ENCODE assay signal across 20 cellular contexts in genomic region chr12:108551556-108551955, GRCh38. TPM values are rescaled to one million over a fixed set of nuclear protein-coding genes. Genes with fewer than 3 reads are reported as not detected.
DNase-seq lines count a peak whose midpoint lies in the region; ATAC-seq, FAIRE-seq and TF ChIP-seq lines count a peak whose summit lies in the region.
"Had no signal": no experiment of that assay in that cellular context is flagged by ENCODE, and none has a peak within 500 bp of the region (broad histone marks: within the 10 kb centered on the region; RNA-seq: fewer than 3 reads in every experiment).

No MANE protein-coding gene starts in this region.

- no peak overlapping the region for H3K9ac ChIP-seq in SK-N-SH
- H3K9ac ChIP-seq in GM12878 (ENCODE audit: control insufficient read depth, insufficient read depth, low read length), result no peak overlapping the region
- H3K9ac ChIP-seq in neuronal stem cell (ENCODE audit: low read depth, low read length, poor library complexity), result no peak overlapping the region

- POLR2A ChIA-PET in SK-N-SH (lab: Yijun Ruan, JAX), result no interaction called here
- POLR2A ChIA-PET in GM12878 (lab: Charles Lee), result interaction anchor here (1.0 to 1.1 kb wide), 2 partner anchors 11 to 181 kb away, joined by 3 read pairs; partner anchors contain the start of gene ISCU

- H3K4me2 ChIP-seq in SK-N-SH (no peak overlapping the region), GM12878 (ENCODE audit: control insufficient read depth, insufficient read depth) (peak overlapping the region; percentile 32), neuronal stem cell (ENCODE audit: insufficient read depth, low read length, poor library complexity, severe bottlenecking) (no peak overlapping the region)

- H3K9me2 ChIP-seq in SK-N-SH, result no peaks in the 10 kb centered on the region

- peaks cover 27 to 32% of the 10 kb centered on the region in 2 experiments for H3K36me3 ChIP-seq in SK-N-SH (replicated peaks in 1 of 2; ENCODE audit: control insufficient read depth in 1 of 2, insufficient read depth in 2 of 2, low read length in 1 of 2)
- H3K36me3 ChIP-seq in GM12878 (ENCODE audit: control insufficient read depth in 2 of 2, insufficient read depth in 2 of 2, low read length in 1 of 2), result peaks cover 5 to 16% of the 10 kb centered on the region in 2 experiments
- H3K36me3 ChIP-seq in neuronal stem cell (replicated peaks in 1 of 2; ENCODE audit: control insufficient read depth in 2 of 2, insufficient read depth in 2 of 2, low read length in 2 of 2), result peaks cover 11 to 63% of the 10 kb centered on the region in 2 donors
- H3K36me3 ChIP-seq in body of pancreas (replicated peaks in 1 of 2; ENCODE audit: insufficient read depth in 1 of 2, low read depth in 2 of 2), result peaks cover 0 to 12% of the 10 kb centered on the region in 2 donors

- H3K27ac ChIP-seq in SK-N-SH (ENCODE audit: low read depth in 2 of 2, low read length in 1 of 2) (no peak overlapping the region; a peak in 1 of 4 replicates), GM12878 (ENCODE audit: control insufficient read depth, insufficient read depth) (peak overlapping the region; percentile 17; the same call in 1 of the 2 replicates), neuronal stem cell (replicated peaks; ENCODE audit: low read length) (no peak overlapping the region), body of pancreas (no peak overlapping the region)
- H3K27ac ChIP-seq: adrenal gland had no signal

- H3K27me3 Mint-ChIP-seq in natural killer cell treated with Interleukin-12 subunit alpha and Interleukin-12 subunit beta and Interleukin-15 and Interleukin-18, amount 100 ng/mL, for 72 hours, result no peaks in the 10 kb centered on the region
- H3K27me3 Mint-ChIP-seq: activated CD4-positive, alpha-beta memory T cell treated with anti-CD3 and anti-CD28 coated beads, Interleukin-2, amount 10 ng/mL, durations not matched to agents 7 days and 5 days had no signal

- H3K9me3 ChIP-seq in SK-N-SH (no peaks in the 10 kb centered on the region), GM12878 (replicated peaks; ENCODE audit: control insufficient read depth, insufficient read depth, low read length) (no peaks in the 10 kb centered on the region), neuronal stem cell (replicated peaks in 1 of 2; ENCODE audit: control insufficient read depth in 2 of 2, insufficient read depth in 1 of 2, low read depth in 1 of 2, low read length in 2 of 2) (no peaks in the 10 kb centered on the region), body of pancreas (no peaks in the 10 kb centered on the region)
- H3K9me3 ChIP-seq: adrenal gland had no signal

- H3F3A ChIP-seq in SK-N-SH (replicated peaks; ENCODE audit: insufficient read depth), result no peaks in the 10 kb centered on the region

- in situ Hi-C loops in GM12878 (cut with MboI), result no loop called here

- H3K27ac Mint-ChIP-seq in natural killer cell treated with Interleukin-12 subunit alpha and Interleukin-12 subunit beta and Interleukin-15 and Interleukin-18, amount 100 ng/mL, for 72 hours, result peak overlapping the region in 1 of 2 donors; percentile 40
- H3K27ac Mint-ChIP-seq: activated CD4-positive, alpha-beta memory T cell treated with anti-CD3 and anti-CD28 coated beads, Interleukin-2, amount 10 ng/mL, durations not matched to agents 7 days and 5 days had no signal

- RAD21 ChIA-PET in GM12878 (lab: Charles Lee; ENCODE audit: unreplicated experiment), result no interaction called here

- intact Hi-C loops in GM12878 (cut with micrococcal nuclease; ENCODE audit: unreplicated experiment), result no loop called here
- intact Hi-C loops in body of pancreas (cut with DNase I), result no loop called here

- peak overlapping the region; percentile 41 for H3K4me3 Mint-ChIP-seq in natural killer cell treated with Interleukin-12 subunit alpha and Interleukin-12 subunit beta and Interleukin-15 and Interleukin-18, amount 100 ng/mL, for 72 hours
- H3K4me3 Mint-ChIP-seq: activated CD4-positive, alpha-beta memory T cell treated with anti-CD3 and anti-CD28 coated beads, Interleukin-2, amount 10 ng/mL, durations not matched to agents 7 days and 5 days; H9 had no signal

- peaks cover 39 to 45% of the 10 kb centered on the region in 2 donors for H3K4me1 Mint-ChIP-seq in natural killer cell treated with Interleukin-12 subunit alpha and Interleukin-12 subunit beta and Interleukin-15 and Interleukin-18, amount 100 ng/mL, for 72 hours (ENCODE audit: low read depth in 2 of 2)

- H4K20me1 ChIP-seq in SK-N-SH (ENCODE audit: insufficient read depth) (peaks cover 87% of the 10 kb centered on the region), GM12878 (ENCODE audit: control insufficient read depth, insufficient read depth) (no peaks in the 10 kb centered on the region)

- no peak overlapping the region for H2BK15ac ChIP-seq in neuronal stem cell (ENCODE audit: low read length)

- SMC1A ChIA-PET in GM12878 (lab: Charles Lee; ENCODE audit: uncharacterized antibody, unreplicated experiment), result no interaction called here

- WGBS in SK-N-SH (ENCODE audit: low lambda C conversion rate), result 82% methylated on average over 6 of the region's 6 CpGs
- WGBS in GM12878 (ENCODE audit: insufficient coverage, insufficient replicate concordance, low lambda C conversion rate, missing lambda C conversion rate), result 66% methylated on average over 6 of the region's 6 CpGs
- no CpG with 5 or more reads among the region's 6 CpGs for WGBS in neuronal stem cell (ENCODE audit: extremely low coverage in 2 of 2, insufficient read length in 2 of 2, insufficient replicate concordance in 1 of 2), 2 donors
- WGBS in body of pancreas, 2 donors, result 80 to 90% methylated on average over 6 of the region's 6 CpGs

- no peak overlapping the region for H3K18ac ChIP-seq in neuronal stem cell (ENCODE audit: low read length)

- TF ChIP-seq POLR2A in GM12878 (IDR thresholded peaks at IDR 0.05; ENCODE audit: low read depth, low read length) (no peak), body of pancreas (IDR thresholded peaks at IDR 0.05) (no peak)

- no peak overlapping the region for H2AK5ac ChIP-seq in neuronal stem cell (ENCODE audit: low read depth, low read length)

- H3K4me1 ChIP-seq in SK-N-SH (ENCODE audit: control insufficient read depth in 1 of 2, insufficient read depth in 2 of 2, low read depth in 1 of 2, low read length in 1 of 2) (no peaks in the 10 kb centered on the region; a peak in 3 of 4 replicates), GM12878 (ENCODE audit: control insufficient read depth, insufficient read depth, low read length) (peaks cover 25% of the 10 kb centered on the region), neuronal stem cell (ENCODE audit: control insufficient read depth in 2 of 2, insufficient read depth in 1 of 2, low read depth in 1 of 2, low read length in 2 of 2) (peaks cover 0 to 1% of the 10 kb centered on the region in 2 donors), body of pancreas (no peaks in the 10 kb centered on the region)

- FAIRE-seq in GM12878 (lab: Jason Lieb, UNC), result no peak
- FAIRE-seq: urothelium cell line had no signal

- peaks cover 1% of the 10 kb centered on the region for H3K79me1 ChIP-seq in neuronal stem cell (ENCODE audit: low read depth, low read length)

- no peak overlapping the region for H3K4me3 ChIP-seq in SK-N-SH (ENCODE audit: low read depth in 2 of 2, low read length in 1 of 2)
- H3K4me3 ChIP-seq in GM12878, result peak overlapping the region; percentile 59
- no peak overlapping the region for H3K4me3 ChIP-seq in neuronal stem cell (ENCODE audit: low read length in 2 of 2)
- H3K4me3 ChIP-seq in body of pancreas, result no peak overlapping the region
- H3K4me3 ChIP-seq: adrenal gland had no signal

- H4K91ac ChIP-seq in neuronal stem cell (ENCODE audit: low read depth, low read length, poor library complexity), result no peak overlapping the region

- no peak overlapping the region for H2BK120ac ChIP-seq in neuronal stem cell (ENCODE audit: low read depth, low read length)

- TF ChIP-seq CTCF in SK-N-SH (IDR thresholded peaks at IDR 0.05) (no peak), GM12878 (IDR thresholded peaks at IDR 0.05 in 2 of 3, conservative IDR thresholded peaks at IDR 0.05 in 1 of 3; ENCODE audit: control insufficient read depth in 2 of 3, extremely low read depth in 1 of 3, insufficient read depth in 1 of 3, low read depth in 3 of 3, low read length in 3 of 3) (no peak), body of pancreas (IDR thresholded peaks at IDR 0.05) (no peak)

- no peak overlapping the region for H4K8ac ChIP-seq in neuronal stem cell (ENCODE audit: low read depth, low read length)

- no peak overlapping the region for H3K14ac ChIP-seq in neuronal stem cell (ENCODE audit: low read length)

- BruUV-seq in GM12878 (replicated peaks; lab: Mats Ljungman, UMichigan), result no TSS peak

- H2BK12ac ChIP-seq in neuronal stem cell (ENCODE audit: low read length), result no peak overlapping the region

- CTCF ChIA-PET in SK-N-SH (lab: Yijun Ruan, JAX), result interaction anchor here (0.7 kb wide), 1 partner anchor 13 kb away, joined by 4 read pairs; no protein-coding TSS in a partner anchor
- CTCF ChIA-PET in GM12878 (lab: Yijun Ruan, JAX), result interaction anchor here (1.0 kb wide), 1 partner anchor 252 kb away, joined by 3 read pairs; no protein-coding TSS in a partner anchor

- H2AFZ ChIP-seq in SK-N-SH (ENCODE audit: low read depth) (no peak overlapping the region), GM12878 (ENCODE audit: control insufficient read depth, low read depth, low read length) (no peak overlapping the region), neuronal stem cell (ENCODE audit: low read length) (no peak overlapping the region)

- H3K36me3 Mint-ChIP-seq in natural killer cell treated with Interleukin-12 subunit alpha and Interleukin-12 subunit beta and Interleukin-15 and Interleukin-18, amount 100 ng/mL, for 72 hours, result peaks cover 8% of the 10 kb centered on the region

- H3K79me2 ChIP-seq in SK-N-SH (ENCODE audit: insufficient read depth) (peaks cover 100% of the 10 kb centered on the region), GM12878 (ENCODE audit: control insufficient read depth, insufficient read depth, low read length) (peaks cover 95% of the 10 kb centered on the region)

- TF ChIP-seq RAD21 in SK-N-SH (IDR thresholded peaks at IDR 0.05; ENCODE audit: low read length) (no peak), GM12878 (IDR thresholded peaks at IDR 0.05; ENCODE audit: insufficient read depth, low read depth, low read length) (no peak)

- ATAC-seq in SK-N-SH treated with all-trans-retinoic acid at 6 μM for 48 hours, result peak; percentile 66
- peak; percentile 21; the same call in 2 of the 3 replicates for ATAC-seq in GM12878
- ATAC-seq in natural killer cell treated with Interleukin-12 subunit alpha and Interleukin-12 subunit beta and Interleukin-15 and Interleukin-18, amount 100 ng/mL, for 72 hours, result no peak
- no peak for ATAC-seq in body of pancreas
- ATAC-seq: left lobe of liver had no signal

- DNase-seq in SK-N-SH, result no peak
- peak; percentile 16 for DNase-seq in M059J (ENCODE audit: low read depth)
- no peak for DNase-seq in GM12878 (ENCODE audit: low read depth, low spot score)
- DNase-seq in natural killer cell treated with Interleukin-12 subunit alpha and Interleukin-12 subunit beta and Interleukin-15 and Interleukin-18, amount 100 ng/mL, for 72 hours (ENCODE audit: low spot score), result no peak
- DNase-seq in neuronal stem cell (ENCODE audit: low spot score), result no peak
- DNase-seq in body of pancreas, result no peak
- no peak for DNase-seq in DMS153 (lab: John Stamatoyannopoulos, UW)
- DNase-seq: activated CD4-positive, alpha-beta memory T cell treated with anti-CD3 and anti-CD28 coated beads, Interleukin-2, amount 10 ng/mL, durations not matched to agents 7 days and 5 days; adrenal gland; DMS79; effector CD4-positive, alpha-beta T cell; H9; head of caudate nucleus; NCI-H1930; NK-92 treated with Interleukin-12 subunit alpha and Interleukin-12 subunit beta, amount 100 ng/mL, for 24 hours; stimulated activated CD4-positive, alpha-beta T cell treated with anti-CD3 and anti-CD28 coated beads, Interleukin-15, amount 100 ng/mL, for 24 hours had no signal

- no peaks in the 10 kb centered on the region for H3K9me3 Mint-ChIP-seq in natural killer cell treated with Interleukin-12 subunit alpha and Interleukin-12 subunit beta and Interleukin-15 and Interleukin-18, amount 100 ng/mL, for 72 hours
- H3K9me3 Mint-ChIP-seq: activated CD4-positive, alpha-beta memory T cell treated with anti-CD3 and anti-CD28 coated beads, Interleukin-2, amount 10 ng/mL, durations not matched to agents 7 days and 5 days; H9 had no signal

- H2BK5ac ChIP-seq in neuronal stem cell (ENCODE audit: low read length), result no peak overlapping the region

- no peak overlapping the region for H3K23ac ChIP-seq in neuronal stem cell (ENCODE audit: low read depth, low read length, poor library complexity)

- TF ChIP-seq EP300 in SK-N-SH (IDR thresholded peaks at IDR 0.05; ENCODE audit: borderline replicate concordance in 1 of 2, low read depth in 1 of 2, low read length in 1 of 2) (0 out of 4 replicates have a peak, but pooled peaks of 1 of the 2 experiments have one; percentile 11), GM12878 (IDR thresholded peaks at IDR 0.05; ENCODE audit: borderline replicate concordance in 1 of 2, control insufficient read depth in 1 of 2, low read depth in 2 of 2, low read length in 2 of 2) (no peak)

- no peaks in the 10 kb centered on the region for H3K27me3 ChIP-seq in SK-N-SH (ENCODE audit: insufficient read depth)
- H3K27me3 ChIP-seq in GM12878 (replicated peaks in 1 of 2; ENCODE audit: control insufficient read depth in 2 of 2, insufficient read depth in 2 of 2, low read length in 1 of 2), result no peaks in the 10 kb centered on the region
- no peaks in the 10 kb centered on the region for H3K27me3 ChIP-seq in neuronal stem cell (ENCODE audit: control insufficient read depth in 3 of 3, insufficient read depth in 3 of 3, low read depth in 1 of 3, low read length in 3 of 3)
- H3K27me3 ChIP-seq in body of pancreas, result no peaks in the 10 kb centered on the region
- H3K27me3 ChIP-seq: adrenal gland had no signal

- no peak overlapping the region for H3K4ac ChIP-seq in neuronal stem cell (ENCODE audit: low read length)

RNA-seq across cellular contexts. Expression of gene SART3, which starts 9.4 kb away (rescaled TPM):
- polyA plus RNA-seq in SK-N-SH (2012; rRNA removed), result 23.4 and 28.9 TPM in 2 replicates
- 25.3 and 27.8 TPM in 2 replicates for polyA plus RNA-seq in SK-N-SH (2012; cell fraction: cytosol; rRNA removed)
- 61.7 and 64.4 TPM in 2 replicates for polyA plus RNA-seq in SK-N-SH (2012; cell fraction: nucleus; rRNA removed)
- total RNA-seq in M059J (2014; rRNA removed; shearing (Covaris generic)), result 38.8 and 39.8 TPM in 2 replicates
- 313 and 332 TPM in 2 replicates for total RNA-seq in GM12878 (2013; cell fraction: nucleolus; rRNA removed)
- 157 and 179 TPM in 2 replicates for total RNA-seq in GM12878 (2014; rRNA removed)
- total RNA-seq in GM12878 (2014; rRNA removed; fragmentation: Illumina TruSeq; extraction: Trizol), result 80.8 and 82.6 TPM in 2 replicates
- 70.2 and 70.8 TPM in 2 replicates for total RNA-seq in GM12878 (2021)
- polyA plus RNA-seq in GM12878 (2011; ENCODE audit: low read depth), result 47.8 TPM
- polyA plus RNA-seq in GM12878 (2011; rRNA removed), result 49.7 and 53.7 TPM in 2 replicates
- 34.6 and 39.2 TPM in 2 replicates for polyA plus RNA-seq in GM12878 (2011; cell fraction: cytosol; rRNA removed)
- 112 and 140 TPM in 2 replicates for polyA plus RNA-seq in GM12878 (2011; cell fraction: nucleus; rRNA removed)
- polyA plus RNA-seq in GM12878 (2012), result 51.0 and 51.2 TPM in 2 replicates
- polyA plus RNA-seq in GM12878 (2014; fragmentation: Illumina TruSeq; extraction: Trizol), result 49.3 and 52.8 TPM in 2 replicates
- 10 to 100 TPM in 1 of 2 experiments, 1 to 10 TPM in 1; 8.8 to 16.1 TPM for polyA plus RNA-seq in GM12878 (2014; fragmentation: Nextera tagmentation; extraction: Ambion mirVana)
- polyA plus RNA-seq in GM12878 (2014; rRNA removed), result 59.5 and 83.2 TPM in 2 replicates
- 10 to 100 TPM; 51.1 to 56.2 TPM for polyA plus RNA-seq in GM12878 (2016; fragmentation: Nextera tagmentation; extraction: Ambion mirVana)
- 82.6 and 88.4 TPM in 2 replicates for polyA minus RNA-seq in GM12878 (2011; rRNA and poly(A)+ RNA removed)
- 23.0 and 24.8 TPM in 2 replicates for polyA minus RNA-seq in GM12878 (2011; cell fraction: cytosol; rRNA and poly(A)+ RNA removed)
- 166 and 282 TPM in 2 replicates for polyA minus RNA-seq in GM12878 (2011; cell fraction: nucleus; rRNA and poly(A)+ RNA removed)
- 100 to 1,000 TPM; 105 to 127 TPM for total RNA-seq in natural killer cell treated with Interleukin-12 subunit alpha and Interleukin-12 subunit beta and Interleukin-15 and Interleukin-18, amount 100 ng/mL, for 72 hours
- 39.6 TPM for polyA plus RNA-seq in neuronal stem cell (2013, experiment 1 of 2)
- 37.7 TPM for polyA plus RNA-seq in neuronal stem cell (2013, experiment 2 of 2)
- total RNA-seq in body of pancreas, result 10 to 100 TPM; 20.2 to 38.6 TPM

RNA-seq across cellular contexts. Expression of gene ISCU, which starts 10.8 kb away (rescaled TPM):
- 165 and 166 TPM in 2 replicates for polyA plus RNA-seq in SK-N-SH (2012; rRNA removed)
- 165 and 208 TPM in 2 replicates for polyA plus RNA-seq in SK-N-SH (2012; cell fraction: cytosol; rRNA removed)
- 180 and 206 TPM in 2 replicates for polyA plus RNA-seq in SK-N-SH (2012; cell fraction: nucleus; rRNA removed)
- 90.9 and 102 TPM in 2 replicates for total RNA-seq in M059J (2014; rRNA removed; shearing (Covaris generic))
- total RNA-seq in GM12878 (2013; cell fraction: nucleolus; rRNA removed), result 104 and 106 TPM in 2 replicates
- 177 and 189 TPM in 2 replicates for total RNA-seq in GM12878 (2014; rRNA removed)
- 109 and 113 TPM in 2 replicates for total RNA-seq in GM12878 (2014; rRNA removed; fragmentation: Illumina TruSeq; extraction: Trizol)
- 102 and 108 TPM in 2 replicates for total RNA-seq in GM12878 (2021)
- polyA plus RNA-seq in GM12878 (2011; ENCODE audit: low read depth), result 160 TPM
- 247 and 284 TPM in 2 replicates for polyA plus RNA-seq in GM12878 (2011; rRNA removed)
- 166 and 191 TPM in 2 replicates for polyA plus RNA-seq in GM12878 (2011; cell fraction: cytosol; rRNA removed)
- polyA plus RNA-seq in GM12878 (2011; cell fraction: nucleus; rRNA removed), result 213 and 333 TPM in 2 replicates
- polyA plus RNA-seq in GM12878 (2012), result 148 and 150 TPM in 2 replicates
- 122 and 127 TPM in 2 replicates for polyA plus RNA-seq in GM12878 (2014; fragmentation: Illumina TruSeq; extraction: Trizol)
- 10 to 100 TPM; 32.8 to 66.1 TPM for polyA plus RNA-seq in GM12878 (2014; fragmentation: Nextera tagmentation; extraction: Ambion mirVana)
- polyA plus RNA-seq in GM12878 (2014; rRNA removed), result 132 and 135 TPM in 2 replicates
- 100 to 1,000 TPM; 248 to 260 TPM for polyA plus RNA-seq in GM12878 (2016; fragmentation: Nextera tagmentation; extraction: Ambion mirVana)
- 128 and 131 TPM in 2 replicates for polyA minus RNA-seq in GM12878 (2011; rRNA and poly(A)+ RNA removed)
- 38.4 and 44.5 TPM in 2 replicates for polyA minus RNA-seq in GM12878 (2011; cell fraction: cytosol; rRNA and poly(A)+ RNA removed)
- 87.0 and 88.1 TPM in 2 replicates for polyA minus RNA-seq in GM12878 (2011; cell fraction: nucleus; rRNA and poly(A)+ RNA removed)
- 10 to 100 TPM; 66.1 to 85.3 TPM for total RNA-seq in natural killer cell treated with Interleukin-12 subunit alpha and Interleukin-12 subunit beta and Interleukin-15 and Interleukin-18, amount 100 ng/mL, for 72 hours
- polyA plus RNA-seq in neuronal stem cell (2013, experiment 1 of 2), result 94.0 TPM
- 89.8 TPM for polyA plus RNA-seq in neuronal stem cell (2013, experiment 2 of 2)
- 100 to 1,000 TPM in 1 of 2 donors, 10 to 100 TPM in 1; 82.7 to 160 TPM for total RNA-seq in body of pancreas

RNA-seq across cellular contexts. Expression of gene FICD, which starts 36.5 kb away (rescaled TPM):
- polyA plus RNA-seq in SK-N-SH (2012; rRNA removed), result 1.0 and 1.2 TPM in 2 replicates
- 1.2 and 1.4 TPM in 2 replicates for polyA plus RNA-seq in SK-N-SH (2012; cell fraction: cytosol; rRNA removed)
- polyA plus RNA-seq in SK-N-SH (2012; cell fraction: nucleus; rRNA removed), result 1.3 and 1.8 TPM in 2 replicates
- 9.7 and 12.5 TPM in 2 replicates for total RNA-seq in M059J (2014; rRNA removed; shearing (Covaris generic))
- total RNA-seq in GM12878 (2013; cell fraction: nucleolus; rRNA removed), result 11.8 and 14.2 TPM in 2 replicates
- 7.3 and 7.6 TPM in 2 replicates for total RNA-seq in GM12878 (2014; rRNA removed)
- 4.1 and 5.1 TPM in 2 replicates for total RNA-seq in GM12878 (2014; rRNA removed; fragmentation: Illumina TruSeq; extraction: Trizol)
- total RNA-seq in GM12878 (2021), result 6.2 and 7.9 TPM in 2 replicates
- polyA plus RNA-seq in GM12878 (2011; ENCODE audit: low read depth), result 3.9 TPM
- polyA plus RNA-seq in GM12878 (2011; rRNA removed), result 0.68 and 1.1 TPM in 2 replicates
- polyA plus RNA-seq in GM12878 (2011; cell fraction: cytosol; rRNA removed), result 2.2 and 2.3 TPM in 2 replicates
- 4.7 and 7.7 TPM in 2 replicates for polyA plus RNA-seq in GM12878 (2011; cell fraction: nucleus; rRNA removed)
- polyA plus RNA-seq in GM12878 (2012), result 4.9 and 6.6 TPM in 2 replicates
- 3.3 and 3.5 TPM in 2 replicates for polyA plus RNA-seq in GM12878 (2014; fragmentation: Illumina TruSeq; extraction: Trizol)
- 1 to 10 TPM; 3.2 to 3.3 TPM for polyA plus RNA-seq in GM12878 (2014; fragmentation: Nextera tagmentation; extraction: Ambion mirVana)
- 3.2 and 4.8 TPM in 2 replicates for polyA plus RNA-seq in GM12878 (2014; rRNA removed)
- 1 to 10 TPM; 8.4 to 9.4 TPM for polyA plus RNA-seq in GM12878 (2016; fragmentation: Nextera tagmentation; extraction: Ambion mirVana)
- polyA minus RNA-seq in GM12878 (2011; rRNA and poly(A)+ RNA removed), result 3.4 and 7.1 TPM in 2 replicates
- polyA minus RNA-seq in GM12878 (2011; cell fraction: cytosol; rRNA and poly(A)+ RNA removed), result 2.1 and 3.6 TPM in 2 replicates
- 7.4 and 9.4 TPM in 2 replicates for polyA minus RNA-seq in GM12878 (2011; cell fraction: nucleus; rRNA and poly(A)+ RNA removed)
- total RNA-seq in natural killer cell treated with Interleukin-12 subunit alpha and Interleukin-12 subunit beta and Interleukin-15 and Interleukin-18, amount 100 ng/mL, for 72 hours, result 10 to 100 TPM; 14.9 to 16.5 TPM
- 3.9 TPM for polyA plus RNA-seq in neuronal stem cell (2013, experiment 1 of 2)
- polyA plus RNA-seq in neuronal stem cell (2013, experiment 2 of 2), result 3.6 TPM
- 10 to 100 TPM; 10.9 to 11.9 TPM for total RNA-seq in body of pancreas

RNA-seq across cellular contexts. Expression of gene TMEM119, which starts 46.3 kb away (rescaled TPM):
- polyA plus RNA-seq in SK-N-SH (2012; rRNA removed), result 25.7 and 28.2 TPM in 2 replicates
- polyA plus RNA-seq in SK-N-SH (2012; cell fraction: cytosol; rRNA removed), result 19.1 and 26.9 TPM in 2 replicates
- 9.4 and 11.8 TPM in 2 replicates for polyA plus RNA-seq in SK-N-SH (2012; cell fraction: nucleus; rRNA removed)
- total RNA-seq in M059J (2014; rRNA removed; shearing (Covaris generic)), result 0.05 TPM in 1 of 2 replicates, not detected in the other
- 0.27 TPM in 1 of 2 replicates, not detected in the other for total RNA-seq in GM12878 (2013; cell fraction: nucleolus; rRNA removed)
- 0.05 and 0.11 TPM in 2 replicates for total RNA-seq in GM12878 (2014; rRNA removed)
- total RNA-seq in GM12878 (2014; rRNA removed; fragmentation: Illumina TruSeq; extraction: Trizol), result not detected in 2 replicates
- total RNA-seq in GM12878 (2021), result 0.44 TPM in 1 of 2 replicates, not detected in the other
- 0.22 TPM for polyA plus RNA-seq in GM12878 (2011; ENCODE audit: low read depth)
- 0.23 and 0.29 TPM in 2 replicates for polyA plus RNA-seq in GM12878 (2011; rRNA removed)
- 0.19 and 0.35 TPM in 2 replicates for polyA plus RNA-seq in GM12878 (2011; cell fraction: cytosol; rRNA removed)
- 0.59 and 0.67 TPM in 2 replicates for polyA plus RNA-seq in GM12878 (2011; cell fraction: nucleus; rRNA removed)
- 0.12 and 0.53 TPM in 2 replicates for polyA plus RNA-seq in GM12878 (2012)
- not detected in 2 replicates for polyA plus RNA-seq in GM12878 (2014; fragmentation: Illumina TruSeq; extraction: Trizol)
- polyA plus RNA-seq in GM12878 (2014; fragmentation: Nextera tagmentation; extraction: Ambion mirVana), result not detected
- polyA plus RNA-seq in GM12878 (2014; rRNA removed), result 0.08 TPM in 1 of 2 replicates, not detected in the other
- polyA plus RNA-seq in GM12878 (2016; fragmentation: Nextera tagmentation; extraction: Ambion mirVana), result under 1 TPM; 0.15 to 0.19 TPM
- 0.41 and 0.51 TPM in 2 replicates for polyA minus RNA-seq in GM12878 (2011; rRNA and poly(A)+ RNA removed)
- polyA minus RNA-seq in GM12878 (2011; cell fraction: cytosol; rRNA and poly(A)+ RNA removed), result not detected in 2 replicates
- polyA minus RNA-seq in GM12878 (2011; cell fraction: nucleus; rRNA and poly(A)+ RNA removed), result 0.12 and 0.48 TPM in 2 replicates
- total RNA-seq in natural killer cell treated with Interleukin-12 subunit alpha and Interleukin-12 subunit beta and Interleukin-15 and Interleukin-18, amount 100 ng/mL, for 72 hours, result not detected
- 0.68 TPM for polyA plus RNA-seq in neuronal stem cell (2013, experiment 1 of 2)
- 0.73 TPM for polyA plus RNA-seq in neuronal stem cell (2013, experiment 2 of 2)
- total RNA-seq in body of pancreas, result 1 to 10 TPM; 5.9 to 6.5 TPM
- total RNA-seq: A172, H9 had no signal

Comparison
In these comparisons a context has a peak if more than half of its experiments do, and no peak if none do; other contexts are left out.
1. ATAC-seq: peak in SK-N-SH treated with all-trans-retinoic acid at 6 μM for 48 hours (single experiment) and GM12878 (single experiment); none in natural killer cell treated with Interleukin-12 subunit alpha and Interleukin-12 subunit beta and Interleukin-15 and Interleukin-18, amount 100 ng/mL, for 72 hours (0 of 2) and body of pancreas (single experiment).